ENCODE assay signal across 19 cellular contexts in genomic region chr11:86243377-86243776, GRCh38. TPM values are rescaled to one million over a fixed set of nuclear protein-coding genes. Genes with fewer than 3 reads are reported as not detected.
A peak's percentile ranks its signal among the peaks of the same experiment; 100 is the strongest.
DNase-seq lines count a peak whose midpoint lies in the region; TF ChIP-seq lines count a peak whose summit lies in the region.
"Had no signal": no experiment of that assay in that cellular context is flagged by ENCODE, and none has a peak within 500 bp of the region (broad histone marks: within the 10 kb centered on the region; RNA-seq: fewer than 3 reads in every experiment).

No MANE protein-coding gene starts in this region.

- dilution Hi-C loops in mammary epithelial cell (cut with HindIII; ENCODE audit: low sequenced_read_pairs), result no loop called here

- H3K27me3 Mint-ChIP-seq in CD8-positive, alpha-beta memory T cell, result peaks cover 4 to 5% of the 10 kb centered on the region in 2 donors
- no peaks in the 10 kb centered on the region for H3K27me3 Mint-ChIP-seq in H9 (ENCODE audit: low read depth)

- H3K36me3 Mint-ChIP-seq in CD8-positive, alpha-beta memory T cell, result no peaks in the 10 kb centered on the region
- H3K36me3 Mint-ChIP-seq in H9 (ENCODE audit: insufficient read depth in 1 of 3, low read depth in 3 of 3), result no peaks in the 10 kb centered on the region

- H4K91ac ChIP-seq in H9 (ENCODE audit: insufficient read length, low read depth, low read length), result no peak overlapping the region

- no peak overlapping the region for H2BK120ac ChIP-seq in H9 (ENCODE audit: low read depth, low read length, poor library complexity, severe bottlenecking)

- H3K9ac ChIP-seq in MM.1S (ENCODE audit: low read length) (no peak overlapping the region), mammary epithelial cell (ENCODE audit: insufficient read depth, low read length) (no peak overlapping the region), skeletal muscle tissue (ENCODE audit: low read depth in 1 of 3, low read length in 3 of 3) (no peak overlapping the region), H9 (ENCODE audit: extremely low read depth, insufficient read length, low read length) (no peak overlapping the region)

- H3K23ac ChIP-seq in H9 (ENCODE audit: insufficient read length, low read depth, low read length), result no peak overlapping the region

- H3K4ac ChIP-seq in H9 (ENCODE audit: low read depth, low read length), result no peak overlapping the region

- H2AFZ ChIP-seq in MM.1S (ENCODE audit: low read length), result no peak overlapping the region
- H2AFZ ChIP-seq in mammary epithelial cell (ENCODE audit: low read depth, low read length), result no peak overlapping the region
- no peak overlapping the region for H2AFZ ChIP-seq in H9 (ENCODE audit: low read length)

- peak overlapping the region; percentile 96 for H3K27ac ChIP-seq in CD8-positive, alpha-beta memory T cell (ENCODE audit: low read depth, low read length)
- H3K27ac ChIP-seq in MM.1S (ENCODE audit: low read length), result no peak overlapping the region
- H3K27ac ChIP-seq in mammary epithelial cell (ENCODE audit: insufficient read depth, low read depth, low read length), result no peak overlapping the region
- H3K27ac ChIP-seq in skeletal muscle tissue (ENCODE audit: low read depth, low read length), result peak overlapping the region; percentile 99
- no peak overlapping the region for H3K27ac ChIP-seq in H9 (ENCODE audit: insufficient read length, low read depth, low read length)
- no peak overlapping the region for H3K27ac ChIP-seq in WERI-Rb-1

- H3K9me3 Mint-ChIP-seq in CD8-positive, alpha-beta memory T cell, result no peaks in the 10 kb centered on the region
- no peaks in the 10 kb centered on the region for H3K9me3 Mint-ChIP-seq in H9
- H3K9me3 Mint-ChIP-seq: activated CD4-positive, alpha-beta T cell treated with anti-CD3 and anti-CD28 coated beads, Interleukin-2, amount 10 ng/mL, durations not matched to agents 7 days and 5 days; nephron progenitor cell had no signal

- H3K4me3 ChIP-seq in CD8-positive, alpha-beta memory T cell (ENCODE audit: low read length), result no peak overlapping the region
- no peak overlapping the region for H3K4me3 ChIP-seq in MM.1S (ENCODE audit: low read length)
- peak overlapping the region in 1 of 3 experiments; percentile 95 for H3K4me3 ChIP-seq in mammary epithelial cell (replicated peaks in 1 of 3; ENCODE audit: insufficient read depth in 1 of 3, low read depth in 2 of 3, low read length in 3 of 3)
- peak overlapping the region in 1 of 3 donors; percentile 98 for H3K4me3 ChIP-seq in skeletal muscle tissue (ENCODE audit: low read length in 3 of 3)
- H3K4me3 ChIP-seq in WERI-Rb-1 (ENCODE audit: low read depth, low read length), result no peak overlapping the region

- 100% methylated on average over 2 of the region's 2 CpGs for WGBS in mammary epithelial cell (ENCODE audit: low coverage, missing lambda C conversion rate)
- WGBS in H9 (ENCODE audit: extremely low coverage, insufficient read length, low lambda C conversion rate), result no CpG with 5 or more reads among the region's 2 CpGs

- H3K9me3 ChIP-seq in CD8-positive, alpha-beta memory T cell (ENCODE audit: low read length), result no peaks in the 10 kb centered on the region
- no peaks in the 10 kb centered on the region for H3K9me3 ChIP-seq in MM.1S (replicated peaks; ENCODE audit: insufficient read depth, low read length)
- no peaks in the 10 kb centered on the region for H3K9me3 ChIP-seq in mammary epithelial cell (replicated peaks; ENCODE audit: insufficient read depth, low read length)
- no peaks in the 10 kb centered on the region for H3K9me3 ChIP-seq in skeletal muscle tissue (ENCODE audit: control insufficient read depth in 3 of 3, low read length in 3 of 3)
- no peaks in the 10 kb centered on the region for H3K9me3 ChIP-seq in H9 (ENCODE audit: control insufficient read depth, low read depth, low read length)
- no peaks in the 10 kb centered on the region for H3K9me3 ChIP-seq in WERI-Rb-1 (ENCODE audit: severe bottlenecking)
- H3K9me3 ChIP-seq: body of pancreas, lower lobe of right lung, thoracic aorta had no signal

- H3K4me2 ChIP-seq in MM.1S (ENCODE audit: low read depth, low read length), result peak overlapping the region; percentile 75; the same call in 1 of the 2 replicates
- peak overlapping the region; percentile 84 for H3K4me2 ChIP-seq in mammary epithelial cell (ENCODE audit: insufficient read depth, low read depth, low read length)
- no peak overlapping the region for H3K4me2 ChIP-seq in H9 (ENCODE audit: insufficient read depth, insufficient read length, low read length)

- peaks cover 29% of the 10 kb centered on the region for H3K4me1 ChIP-seq in CD8-positive, alpha-beta memory T cell (ENCODE audit: insufficient read depth, low read length)
- H3K4me1 ChIP-seq in MM.1S (ENCODE audit: low read length) (peaks cover 14% of the 10 kb centered on the region), mammary epithelial cell (ENCODE audit: insufficient read depth, low read length) (peaks cover 16% of the 10 kb centered on the region), skeletal muscle tissue (ENCODE audit: control insufficient read depth in 3 of 3, insufficient read depth in 3 of 3, low read length in 3 of 3) (peaks cover 6 to 13% (median 11%) of the 10 kb centered on the region in 3 donors), H9 (ENCODE audit: insufficient read depth, low read length) (no peaks in the 10 kb centered on the region; the same call in 1 of the 2 replicates)

- POLR2A ChIA-PET in CD8-positive, alpha-beta memory T cell (lab: Charles Lee), result no interaction called here

- no peak overlapping the region for H3T11ph ChIP-seq in H9 (ENCODE audit: low read length)

- no peak overlapping the region for H4K8ac ChIP-seq in H9 (replicated peaks; ENCODE audit: insufficient read length, low read depth, low read length)

- no peak overlapping the region for H2BK12ac ChIP-seq in H9 (ENCODE audit: insufficient read length, low read depth, low read length)

- TF ChIP-seq CTCF in MM.1S (IDR thresholded peaks at IDR 0.05; ENCODE audit: low read length) (no peak), mammary epithelial cell (conservative IDR thresholded peaks at IDR 0.05 in 1 of 2, IDR thresholded peaks at IDR 0.05 in 1 of 2; ENCODE audit: extremely low read depth in 1 of 2, insufficient read depth in 1 of 2, low read depth in 1 of 2, low read length in 2 of 2) (no peak), H9 (conservative IDR thresholded peaks at IDR 0.05) (no peak), WERI-Rb-1 (IDR thresholded peaks at IDR 0.05; ENCODE audit: low read depth, low read length) (no peak)

- H3K23me2 ChIP-seq in H9 (ENCODE audit: insufficient read length, low read depth, low read length, poor library complexity, severe bottlenecking), result no peaks in the 10 kb centered on the region

- intact Hi-C loops in mammary epithelial cell (cut with micrococcal nuclease), result no loop called here

- H2AK5ac ChIP-seq in H9 (ENCODE audit: insufficient read length, low read length), result no peak overlapping the region

- H4K20me1 ChIP-seq in MM.1S (ENCODE audit: insufficient read depth, low read length) (peaks cover 4% of the 10 kb centered on the region; the same call in 1 of the 2 replicates), mammary epithelial cell (ENCODE audit: insufficient read depth, low read length) (no peaks in the 10 kb centered on the region), H9 (ENCODE audit: control insufficient read depth, insufficient read depth, insufficient read length) (no peaks in the 10 kb centered on the region)

- no peak overlapping the region for H2BK20ac ChIP-seq in H9 (ENCODE audit: low read depth, low read length, poor library complexity, severe bottlenecking)

- CTCF ChIA-PET in CD8-positive, alpha-beta memory T cell (lab: Charles Lee), result no interaction called here
- CTCF ChIA-PET in mammary epithelial cell (lab: Charles Lee; ENCODE audit: low non-redundant PET), result no interaction called here

- no peak overlapping the region for H3K18ac ChIP-seq in H9 (ENCODE audit: insufficient read length, low read depth, low read length)

- peak overlapping the region in 1 of 8 donors; percentile 47 for H3K27ac Mint-ChIP-seq in CD8-positive, alpha-beta memory T cell
- H3K27ac Mint-ChIP-seq in H9, result no peak overlapping the region
- H3K27ac Mint-ChIP-seq: nephron progenitor cell had no signal

- no peak overlapping the region for H2BK15ac ChIP-seq in H9 (ENCODE audit: low read depth, low read length)

- H3K14ac ChIP-seq in H9 (ENCODE audit: insufficient read depth, low read length), result no peak overlapping the region

- BruUV-seq in mammary epithelial cell (replicated peaks; lab: Mats Ljungman, UMichigan), result no TSS peak

- H2BK5ac ChIP-seq in H9 (ENCODE audit: insufficient read length, low read length), result no peak overlapping the region

- no peaks in the 10 kb centered on the region for H3K9me2 ChIP-seq in MM.1S (replicated peaks; ENCODE audit: insufficient read depth, low read length)

- no peak overlapping the region for H3K56ac ChIP-seq in H9 (ENCODE audit: insufficient read length, low read depth, low read length)

- H3K4me1 Mint-ChIP-seq in CD8-positive, alpha-beta memory T cell, result peaks cover 0 to 15% (median 4%) of the 10 kb centered on the region in 3 donors
- H3K4me1 Mint-ChIP-seq in H9, result peaks cover 18% of the 10 kb centered on the region in 2 experiments
- H3K4me1 Mint-ChIP-seq: nephron progenitor cell had no signal

- no peaks in the 10 kb centered on the region for H3K79me1 ChIP-seq in H9 (ENCODE audit: insufficient read depth, low read depth, low read length, poor library complexity, severe bottlenecking)

- in situ Hi-C loops in mammary epithelial cell (cut with MboI; ENCODE audit: low sequenced_read_pairs in 2 of 2), result no loop called here

- peaks cover 33% of the 10 kb centered on the region for H3K79me2 ChIP-seq in MM.1S (ENCODE audit: low read length)
- peaks cover 33% of the 10 kb centered on the region for H3K79me2 ChIP-seq in mammary epithelial cell (ENCODE audit: insufficient read depth, low read length)
- peaks cover 6% of the 10 kb centered on the region; the same call in 1 of the 2 replicates for H3K79me2 ChIP-seq in H9 (ENCODE audit: insufficient read depth, low read length)

- H4K5ac ChIP-seq in H9 (ENCODE audit: insufficient read length, low read depth, low read length), result no peak overlapping the region

- H3F3A ChIP-seq in MM.1S (ENCODE audit: insufficient read depth, low read length), result peaks cover 11% of the 10 kb centered on the region

- no peak overlapping the region for H3K4me3 Mint-ChIP-seq in CD8-positive, alpha-beta memory T cell
- no peak overlapping the region for H3K4me3 Mint-ChIP-seq in H9
- H3K4me3 Mint-ChIP-seq: nephron progenitor cell had no signal

- no peaks in the 10 kb centered on the region for H3K27me3 ChIP-seq in CD8-positive, alpha-beta memory T cell (ENCODE audit: insufficient read depth, low read length, poor library complexity, severe bottlenecking)
- no peaks in the 10 kb centered on the region for H3K27me3 ChIP-seq in MM.1S (replicated peaks; ENCODE audit: insufficient read depth, low read length)
- H3K27me3 ChIP-seq in mammary epithelial cell (ENCODE audit: insufficient read depth, low read length), result no peaks in the 10 kb centered on the region
- peaks cover 0 to 4% (median 0%) of the 10 kb centered on the region in 3 donors for H3K27me3 ChIP-seq in skeletal muscle tissue (ENCODE audit: control insufficient read depth in 3 of 3, insufficient read depth in 3 of 3, low read length in 3 of 3)
- H3K27me3 ChIP-seq in H9 (ENCODE audit: insufficient read depth, low read length), result no peaks in the 10 kb centered on the region
- no peaks in the 10 kb centered on the region for H3K27me3 ChIP-seq in WERI-Rb-1 (ENCODE audit: insufficient read depth, low read depth, severe bottlenecking)
- H3K27me3 ChIP-seq: body of pancreas had no signal

- H3K36me3 ChIP-seq in CD8-positive, alpha-beta memory T cell (ENCODE audit: insufficient read depth, low read length), result no peaks in the 10 kb centered on the region
- H3K36me3 ChIP-seq in MM.1S (replicated peaks; ENCODE audit: insufficient read depth, low read length) (no peaks in the 10 kb centered on the region), mammary epithelial cell (ENCODE audit: insufficient read depth, low read length) (no peaks in the 10 kb centered on the region), skeletal muscle tissue (ENCODE audit: control insufficient read depth in 3 of 3, insufficient read depth in 3 of 3, low read length in 3 of 3) (no peaks in the 10 kb centered on the region), WERI-Rb-1 (peaks cover 3% of the 10 kb centered on the region)
- H3K36me3 ChIP-seq: lower lobe of right lung, thoracic aorta had no signal

- no peak for DNase-seq in CD8-positive, alpha-beta memory T cell
- no peak for DNase-seq in MM.1S
- DNase-seq in mammary epithelial cell, result no peak
- no peak for DNase-seq in H9
- DNase-seq in stimulated activated naive CD4-positive, alpha-beta T cell (lab: John Stamatoyannopoulos, UW), result no peak
- no peak for DNase-seq in WERI-Rb-1
- no peak for DNase-seq in NCI-H146 treated with DMSO at 0.1 percent for 48 hours (lab: John Stamatoyannopoulos, UW; ENCODE audit: unreplicated experiment)
- DNase-seq: activated CD4-positive, alpha-beta T cell treated with anti-CD3 and anti-CD28 coated beads, Interleukin-2, amount 10 ng/mL, durations not matched to agents 7 days and 5 days; activated naive CD4-positive, alpha-beta T cell treated with Interleukin-2 at 50 U/mL for 16 hours; body of pancreas; cortex of kidney; DMS53; lower lobe of right lung; NCI-H187 treated with DMSO at 0.1 percent for 48 hours; NCI-H446 treated with DMSO at 0.1 percent for 48 hours; nephron progenitor cell; retina had no signal

RNA-seq across cellular contexts. Expression of gene EED, which starts 1.2 kb away (rescaled TPM):
- total RNA-seq in CD8-positive, alpha-beta memory T cell, result 100 to 1,000 TPM; 188 to 190 TPM
- 23.6 TPM for polyA plus RNA-seq in CD8-positive, alpha-beta memory T cell
- total RNA-seq in mammary epithelial cell (10 to 100 TPM; 15.8 to 25.5 TPM), skeletal muscle tissue (23.5 TPM), H9 (2021) (31.7 and 34.1 TPM in 2 replicates)
- 14.0 TPM for polyA plus RNA-seq in mammary epithelial cell
- 10.0 TPM for polyA minus RNA-seq in mammary epithelial cell

RNA-seq across cellular contexts. Expression of gene HIKESHI, which starts 58.7 kb away (rescaled TPM):
- 10 to 100 TPM; 52.9 to 56.9 TPM for total RNA-seq in CD8-positive, alpha-beta memory T cell
- 85.3 TPM for polyA plus RNA-seq in CD8-positive, alpha-beta memory T cell
- total RNA-seq in mammary epithelial cell, result 10 to 100 TPM; 42.5 to 48.3 TPM
- polyA plus RNA-seq in mammary epithelial cell, result 40.4 TPM
- polyA minus RNA-seq in mammary epithelial cell, result 107 TPM
- total RNA-seq in skeletal muscle tissue, result 59.0 TPM
- total RNA-seq in H9 (2021), result 54.1 and 55.2 TPM in 2 replicates

Comparison
In these comparisons a context has a peak if more than half of its experiments do, and no peak if none do; other contexts are left out.
1. H3K27ac ChIP-seq: peak in CD8-positive, alpha-beta memory T cell (single experiment) and skeletal muscle tissue (single experiment); none in MM.1S (single experiment), mammary epithelial cell (single experiment), H9 (single experiment) and WERI-Rb-1 (single experiment).